14 cellular contexts compared by ENCODE assay signal in the genomic region with DNA sequence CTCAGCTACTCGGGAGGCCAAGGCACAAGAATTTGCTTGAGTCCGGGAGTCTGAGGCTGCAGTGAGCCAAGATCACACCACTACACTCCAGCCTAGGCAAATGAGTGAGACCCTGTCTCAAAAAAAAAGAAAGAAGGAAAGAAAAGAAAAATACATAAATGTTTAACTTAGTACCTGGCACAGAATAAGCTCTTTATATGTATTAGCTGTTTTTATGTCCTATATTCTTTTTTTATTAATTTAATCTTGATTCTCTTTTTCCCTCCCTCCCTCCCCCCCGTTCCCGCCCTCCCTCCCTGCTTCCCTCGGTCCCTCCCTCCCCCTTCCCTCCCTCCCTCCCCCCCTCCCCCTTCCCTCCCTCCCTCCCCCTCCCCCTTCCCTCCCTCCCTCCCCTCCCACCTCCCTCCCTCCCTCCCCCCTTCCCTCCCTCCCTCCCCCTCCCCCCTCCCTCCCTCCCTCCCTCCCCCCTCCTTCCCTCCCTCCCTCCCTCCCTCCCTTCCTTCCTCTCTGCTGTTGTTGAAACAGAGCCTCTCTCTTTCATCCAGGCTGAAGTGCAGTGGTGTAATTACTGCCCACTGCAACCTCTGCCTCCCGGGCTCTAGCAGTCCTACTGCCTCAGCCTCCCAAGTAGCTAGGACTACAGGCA.
A peak's percentile ranks its signal among the peaks of the same experiment; 100 is the strongest.
DNase-seq lines count a peak whose midpoint lies in the region; ATAC-seq lines count a peak whose summit lies in the region.
"Had no signal": no experiment of that assay in that cellular context is flagged by ENCODE, and none has a peak within 500 bp of the region (broad histone marks: within the 10 kb centered on the region; RNA-seq: fewer than 3 reads in every experiment).

No MANE protein-coding gene starts in this region.

- intact Hi-C loops in left colon (cut with DNase I, micrococcal nuclease): no loop called here

- peaks cover 69% of the 10 kb centered on the region for H3K4me1 Mint-ChIP-seq in stimulated activated naive CD8-positive, alpha-beta T cell treated with anti-CD3 and anti-CD28 coated beads, Interleukin-15, Interleukin-2, amounts not matched to agents 100 ng/mL and 50 ng/mL, for 24 hours (ENCODE audit: low read depth)
- H3K4me1 Mint-ChIP-seq in activated naive CD8-positive, alpha-beta T cell treated with anti-CD3 and anti-CD28 coated beads for 36 hours: peaks cover 61% of the 10 kb centered on the region

- peak overlapping the region; percentile 49 for H3K27ac Mint-ChIP-seq in stimulated activated naive CD8-positive, alpha-beta T cell treated with anti-CD3 and anti-CD28 coated beads, Interleukin-15, Interleukin-2, amounts not matched to agents 100 ng/mL and 50 ng/mL, for 24 hours
- peak overlapping the region; percentile 70 for H3K27ac Mint-ChIP-seq in activated naive CD8-positive, alpha-beta T cell treated with anti-CD3 and anti-CD28 coated beads for 36 hours
- H3K27ac Mint-ChIP-seq: HFFc6 had no signal

- H3K4me3 Mint-ChIP-seq in stimulated activated naive CD8-positive, alpha-beta T cell treated with anti-CD3 and anti-CD28 coated beads, Interleukin-15, Interleukin-2, amounts not matched to agents 100 ng/mL and 50 ng/mL, for 24 hours: no peak overlapping the region
- no peak overlapping the region for H3K4me3 Mint-ChIP-seq in activated naive CD8-positive, alpha-beta T cell treated with anti-CD3 and anti-CD28 coated beads for 36 hours
- H3K4me3 Mint-ChIP-seq: HFFc6 had no signal

- H3K9me3 Mint-ChIP-seq in stimulated activated naive CD8-positive, alpha-beta T cell treated with anti-CD3 and anti-CD28 coated beads, Interleukin-15, Interleukin-2, amounts not matched to agents 100 ng/mL and 50 ng/mL, for 24 hours: peaks cover 8% of the 10 kb centered on the region
- H3K9me3 Mint-ChIP-seq in activated naive CD8-positive, alpha-beta T cell treated with anti-CD3 and anti-CD28 coated beads for 36 hours: peaks cover 13% of the 10 kb centered on the region
- H3K9me3 Mint-ChIP-seq: HFFc6 had no signal

- H3K36me3 Mint-ChIP-seq in stimulated activated naive CD8-positive, alpha-beta T cell treated with anti-CD3 and anti-CD28 coated beads, Interleukin-15, Interleukin-2, amounts not matched to agents 100 ng/mL and 50 ng/mL, for 24 hours (ENCODE audit: low read depth): peaks cover 19% of the 10 kb centered on the region
- peaks cover 32% of the 10 kb centered on the region for H3K36me3 Mint-ChIP-seq in activated naive CD8-positive, alpha-beta T cell treated with anti-CD3 and anti-CD28 coated beads for 36 hours

- DNase-seq in DMS53 (lab: John Stamatoyannopoulos, UW) (peak; percentile 5), DMS53 treated with DMSO at 0.1 percent for 48 hours (lab: John Stamatoyannopoulos, UW; ENCODE audit: unreplicated experiment) (no peak), left colon (no peak), GM19240 (ENCODE audit: insufficient read length, low spot score) (no peak), NCI-H1105 treated with DMSO at 0.1 percent for 48 hours (lab: John Stamatoyannopoulos, UW) (no peak)
- DNase-seq in stimulated activated naive CD8-positive, alpha-beta T cell treated with anti-CD3 and anti-CD28 coated beads, Interleukin-15, Interleukin-2, amounts not matched to agents 100 U/mL and 50 U/mL, for 24 hours: no peak
- no peak for DNase-seq in activated naive CD8-positive, alpha-beta T cell treated with anti-CD3 and anti-CD28 coated beads for 36 hours
- DNase-seq: COR-L47, HFFc6, MM.1S, NCI-H187 treated with DMSO at 0.1 percent for 48 hours, NCI-H510A treated with DMSO at 0.1 percent for 48 hours, PC-9 had no signal

- ATAC-seq in stimulated activated naive CD8-positive, alpha-beta T cell treated with anti-CD3 and anti-CD28 coated beads, Interleukin-15, Interleukin-2, amounts not matched to agents 100 U/mL and 50 U/mL, for 24 hours: no peak
- no peak for ATAC-seq in left colon

- no peaks in the 10 kb centered on the region for H3K27me3 Mint-ChIP-seq in stimulated activated naive CD8-positive, alpha-beta T cell treated with anti-CD3 and anti-CD28 coated beads, Interleukin-15, Interleukin-2, amounts not matched to agents 100 ng/mL and 50 ng/mL, for 24 hours
- no peaks in the 10 kb centered on the region for H3K27me3 Mint-ChIP-seq in activated naive CD8-positive, alpha-beta T cell treated with anti-CD3 and anti-CD28 coated beads for 36 hours
